Comparison of ENCODE assay signal across 10 cellular contexts in the genomic region with DNA sequence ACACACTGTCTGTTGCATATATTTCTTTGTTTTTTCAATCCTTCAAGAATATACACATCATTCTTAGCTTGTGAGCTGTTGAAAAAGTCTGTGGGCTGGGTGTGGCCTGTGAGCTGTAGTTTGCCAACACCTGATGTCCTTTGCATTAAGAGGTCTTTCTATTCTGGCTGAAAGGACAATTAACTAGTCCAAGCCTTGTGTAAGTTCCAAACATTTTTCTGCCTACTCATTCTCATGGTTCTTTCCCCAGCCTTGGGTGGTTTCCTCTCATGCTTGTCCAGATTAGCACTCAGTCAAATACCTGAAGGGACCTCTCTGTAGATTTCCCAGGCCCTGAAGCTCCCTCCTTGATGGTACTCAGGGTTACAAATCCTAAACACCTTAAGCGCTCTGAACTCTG. TPM values are rescaled to one million over a fixed set of nuclear protein-coding genes. Genes with fewer than 3 reads are reported as not detected.
DNase-seq lines count a peak whose midpoint lies in the region; ATAC-seq and TF ChIP-seq lines count a peak whose summit lies in the region.
"Had no signal": no experiment of that assay in that cellular context is flagged by ENCODE, and none has a peak within 500 bp of the region (broad histone marks: within the 10 kb centered on the region; RNA-seq: fewer than 3 reads in every experiment).

No MANE protein-coding gene starts in this region.

- no peak for TF ChIP-seq CTCF in CD4-positive, alpha-beta T cell (IDR thresholded peaks at IDR 0.05)
- no peak for TF ChIP-seq CTCF in astrocyte of the cerebellum (IDR thresholded peaks at IDR 0.05; ENCODE audit: low read depth, low read length, missing control alignments)
- TF ChIP-seq CTCF in lower lobe of right lung (IDR thresholded peaks at IDR 0.05): no peak
- no peak for TF ChIP-seq CTCF in adrenal gland (IDR thresholded peaks at IDR 0.05)

- no peaks in the 10 kb centered on the region for H3K27me3 ChIP-seq in CD4-positive, alpha-beta T cell (ENCODE audit: control insufficient read depth, insufficient read depth, low read length)
- H3K27me3 ChIP-seq in lower lobe of right lung (ENCODE audit: low read depth): no peaks in the 10 kb centered on the region
- H3K27me3 ChIP-seq in adrenal gland: no peaks in the 10 kb centered on the region

- no peaks in the 10 kb centered on the region for H3K27me3 Mint-ChIP-seq in CD4-positive, alpha-beta T cell

- in situ Hi-C loops in astrocyte of the cerebellum (cut with HindIII; ENCODE audit: low sequenced_read_pairs): no loop called here

- H3K4me3 ChIP-seq in astrocyte of the cerebellum (ENCODE audit: low read depth, low read length) (no peak overlapping the region), lower lobe of right lung (no peak overlapping the region), adrenal gland (no peak overlapping the region)

- no peak for TF ChIP-seq POLR2A in adrenal gland (IDR thresholded peaks at IDR 0.05)

- 89 to 100% (median 94%) methylated on average over 1 of the region's 1 CpG for WGBS in adrenal gland, 4 donors

- CTCF ChIA-PET in CD4-positive, alpha-beta T cell (lab: Charles Lee): interaction anchor here (0.5 to 1.4 kb wide), 2 partner anchors 18 to 152 kb away, joined by 4 read pairs; no protein-coding TSS in a partner anchor

- no peaks in the 10 kb centered on the region for H3K9me3 ChIP-seq in CD4-positive, alpha-beta T cell (ENCODE audit: control insufficient read depth, low read length)
- H3K9me3 ChIP-seq in lower lobe of right lung: no peaks in the 10 kb centered on the region
- H3K9me3 ChIP-seq in adrenal gland (replicated peaks in 1 of 3): no peaks in the 10 kb centered on the region

- H3K4me1 ChIP-seq in lower lobe of right lung: peaks cover 15% of the 10 kb centered on the region
- H3K4me1 ChIP-seq in adrenal gland (replicated peaks in 1 of 2): peaks cover 0 to 5% of the 10 kb centered on the region in 2 donors

- POLR2A ChIA-PET in CD4-positive, alpha-beta T cell (lab: Charles Lee): interaction anchor here (5.7 to 9.6 kb wide), 2 partner anchors 17 to 58 kb away, joined by 44 to 220 read pairs; a partner anchor contains a TSS

- H3K4me3 Mint-ChIP-seq in CD4-positive, alpha-beta T cell: no peak overlapping the region

- no peak for DNase-seq in CD4-positive, alpha-beta T cell
- DNase-seq in astrocyte of the cerebellum (ENCODE audit: low read depth) (peak; percentile 35), lower lobe of right lung (no peak), adrenal gland (no peak)
- DNase-seq: activated CD4-positive, alpha-beta T cell treated with anti-CD3 and anti-CD28 coated beads for 1 hour; NCI-H345; SHP77 treated with DMSO at 0.1 percent for 48 hours had no signal

- H3K27ac ChIP-seq in CD4-positive, alpha-beta T cell (ENCODE audit: low read depth, low read length): no peak overlapping the region
- no peak overlapping the region for H3K27ac ChIP-seq in lower lobe of right lung
- no peak overlapping the region for H3K27ac ChIP-seq in adrenal gland

- H3K4me1 Mint-ChIP-seq in CD4-positive, alpha-beta T cell (ENCODE audit: low read depth): peaks cover 70% of the 10 kb centered on the region

- H3K36me3 ChIP-seq in lower lobe of right lung: no peaks in the 10 kb centered on the region
- no peaks in the 10 kb centered on the region for H3K36me3 ChIP-seq in adrenal gland (replicated peaks in 1 of 2)

- no peaks in the 10 kb centered on the region for H3K36me3 Mint-ChIP-seq in CD4-positive, alpha-beta T cell (ENCODE audit: low read depth)

- H3K9me3 Mint-ChIP-seq in CD4-positive, alpha-beta T cell: no peaks in the 10 kb centered on the region

- intact Hi-C loops in CD4-positive, alpha-beta T cell (cut with DNase I, micrococcal nuclease): no loop called here
- intact Hi-C loops in lower lobe of right lung (cut with DNase I): no loop called here
- intact Hi-C loops in adrenal gland (cut with DNase I): no loop called here

- ATAC-seq in CD4-positive, alpha-beta T cell (ENCODE audit: poor library complexity): no peak
- ATAC-seq in GM19463 (IDR thresholded peaks at IDR 0.05; ENCODE audit: unreplicated experiment) (peak; percentile 24), lower lobe of right lung (peak; percentile 77 to 84), HG03565 (IDR thresholded peaks at IDR 0.05; ENCODE audit: unreplicated experiment) (no peak), HG03354 (IDR thresholded peaks at IDR 0.05; ENCODE audit: poor library complexity, severe bottlenecking, unreplicated experiment) (no peak)

- H3K27ac Mint-ChIP-seq in CD4-positive, alpha-beta T cell: peak overlapping the region; percentile 67

RNA-seq across cellular contexts. Expression of a gene that starts 57.8 kb away (rescaled TPM):
- total RNA-seq in CD4-positive, alpha-beta T cell: 10 to 100 TPM; 32.0 to 32.9 TPM
- total RNA-seq in lower lobe of right lung (48.6 TPM), adrenal gland (10 to 100 TPM in 6 of 8 donors, 1 to 10 TPM in 2; 2.5 to 39.9 (median 20.5) TPM)
- polyA plus RNA-seq in adrenal gland: 10 to 100 TPM; 10.2 to 13.4 (median 10.3) TPM

Comparison
In these comparisons a context has a peak if more than half of its experiments do, and no peak if none do; other contexts are left out.
1. ATAC-seq: peak in GM19463 (single experiment) and lower lobe of right lung (2 of 2); none in CD4-positive, alpha-beta T cell (single experiment), HG03565 (single experiment) and HG03354 (single experiment).